ENCODE assay signal across 8 cellular contexts in the genomic region with DNA sequence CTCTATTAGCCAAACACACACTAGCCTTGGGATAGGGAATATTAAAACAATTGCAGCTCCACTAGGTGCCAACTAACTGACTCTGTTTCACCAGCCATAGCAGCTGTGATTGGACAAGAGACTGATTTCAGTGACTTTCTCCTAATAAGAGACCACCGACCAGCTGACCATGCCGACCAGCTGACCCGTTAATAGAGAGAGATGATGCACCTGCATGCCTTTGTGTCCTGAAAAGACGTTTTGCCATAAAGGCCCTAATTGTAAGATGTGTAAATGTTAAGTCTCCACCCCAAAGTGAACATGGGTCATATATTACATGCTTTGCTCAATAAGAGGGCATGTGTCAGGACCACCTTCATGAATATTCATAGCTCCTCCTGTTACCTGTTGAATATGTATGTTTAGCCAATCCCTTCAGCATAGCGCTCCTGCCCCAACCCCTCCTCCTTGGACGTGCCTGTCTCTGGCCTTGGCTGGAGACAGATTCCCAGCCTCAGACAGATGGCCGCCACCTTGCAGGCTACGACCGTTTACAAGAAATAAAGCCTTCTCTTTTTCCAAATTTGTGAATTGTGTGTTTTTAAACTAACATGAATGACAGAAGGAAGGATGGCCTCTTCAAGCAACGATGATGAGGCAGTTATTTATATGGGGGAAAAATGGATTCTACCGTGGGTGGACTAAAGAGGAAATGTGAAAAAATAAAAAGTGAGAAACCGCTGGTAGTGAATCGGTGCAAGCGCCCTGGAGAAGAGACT. TPM values are rescaled to one million over a fixed set of nuclear protein-coding genes. Genes with fewer than 3 reads are reported as not detected.
DNase-seq lines count a peak whose midpoint lies in the region; ATAC-seq and TF ChIP-seq lines count a peak whose summit lies in the region.

No MANE protein-coding gene starts in this region.

- peaks cover 29% of the 10 kb centered on the region for H3K79me1 ChIP-seq in mesenchymal stem cell (replicated peaks; ENCODE audit: low read length, poor library complexity, severe bottlenecking)

- H2BK5ac ChIP-seq in mesenchymal stem cell (ENCODE audit: low read depth, low read length, poor library complexity, severe bottlenecking): no peak overlapping the region

- peaks cover 23% of the 10 kb centered on the region for H3K4me1 ChIP-seq in mesenchymal stem cell (ENCODE audit: control insufficient read depth, insufficient read depth, low read depth, low read length)

- H3K4ac ChIP-seq in mesenchymal stem cell (ENCODE audit: low read depth in 1 of 2, low read length in 2 of 2): no peak overlapping the region

- no peak overlapping the region for H2BK120ac ChIP-seq in mesenchymal stem cell (ENCODE audit: low read depth, low read length)

- H3K27me3 Mint-ChIP-seq in central memory CD8-positive, alpha-beta T cell: no peaks in the 10 kb centered on the region
- no peaks in the 10 kb centered on the region for H3K27me3 Mint-ChIP-seq in type B pancreatic cell

- H4K91ac ChIP-seq in mesenchymal stem cell (ENCODE audit: low read length): no peak overlapping the region

- no peak overlapping the region for H2AK5ac ChIP-seq in mesenchymal stem cell (ENCODE audit: low read length, severe bottlenecking)

- peaks cover 18 to 26% of the 10 kb centered on the region in 2 experiments for H3K36me3 ChIP-seq in mesenchymal stem cell (ENCODE audit: control insufficient read depth in 1 of 2, insufficient read depth in 2 of 2, low read depth in 1 of 2, low read length in 2 of 2)

- ATAC-seq in central memory CD8-positive, alpha-beta T cell (replicated peaks; ENCODE audit: extremely low read depth, poor library complexity, severe bottlenecking): no peak
- ATAC-seq in HG03039 (IDR thresholded peaks at IDR 0.05; ENCODE audit: unreplicated experiment) (no peak), HG03354 (IDR thresholded peaks at IDR 0.05; ENCODE audit: poor library complexity, severe bottlenecking, unreplicated experiment) (no peak)

- no peak overlapping the region for H3K18ac ChIP-seq in mesenchymal stem cell (ENCODE audit: low read depth in 1 of 2, low read length in 2 of 2)

- H3K4me3 Mint-ChIP-seq in central memory CD8-positive, alpha-beta T cell: peak overlapping the region; percentile 88
- peak overlapping the region; percentile 91 for H3K4me3 Mint-ChIP-seq in type B pancreatic cell

- TF ChIP-seq CTCF in type B pancreatic cell (conservative IDR thresholded peaks at IDR 0.05): no peak

- H3K27ac Mint-ChIP-seq in central memory CD8-positive, alpha-beta T cell (ENCODE audit: low read depth): peak overlapping the region; percentile 75
- H3K27ac Mint-ChIP-seq in type B pancreatic cell: peak overlapping the region; percentile 86

- H3K36me3 Mint-ChIP-seq in central memory CD8-positive, alpha-beta T cell (ENCODE audit: insufficient read depth): peaks cover 27% of the 10 kb centered on the region
- H3K36me3 Mint-ChIP-seq in type B pancreatic cell: peaks cover 12% of the 10 kb centered on the region

- H2BK15ac ChIP-seq in mesenchymal stem cell (ENCODE audit: low read depth, poor library complexity, severe bottlenecking): no peak overlapping the region

- H3K9me3 Mint-ChIP-seq in central memory CD8-positive, alpha-beta T cell: no peaks in the 10 kb centered on the region
- no peaks in the 10 kb centered on the region for H3K9me3 Mint-ChIP-seq in type B pancreatic cell

- H3K9ac ChIP-seq in mesenchymal stem cell (ENCODE audit: low read length): peak overlapping the region; percentile 80

- H3K4me2 ChIP-seq in mesenchymal stem cell (ENCODE audit: low read length, poor library complexity, severe bottlenecking): no peak overlapping the region

- H2BK12ac ChIP-seq in mesenchymal stem cell (ENCODE audit: low read length in 2 of 2): no peak overlapping the region

- H3K27me3 ChIP-seq in mesenchymal stem cell (ENCODE audit: control insufficient read depth in 1 of 2, insufficient read depth in 1 of 2, low read length in 2 of 2): no peaks in the 10 kb centered on the region

- peak; percentile 62 for DNase-seq in ELF-1 (ENCODE audit: low read depth, low spot score)
- peak; percentile 41 for DNase-seq in NCI-H510A (lab: John Stamatoyannopoulos, UW)
- no peak for DNase-seq in central memory CD8-positive, alpha-beta T cell (ENCODE audit: low spot score in 2 of 2)
- no peak for DNase-seq in mesenchymal stem cell
- no peak for DNase-seq in type B pancreatic cell (ENCODE audit: extremely low spot score, unreplicated experiment)
- DNase-seq in activated CD4-positive, CD25-positive, alpha-beta regulatory T cell (lab: John Stamatoyannopoulos, UW): no peak

- H2AFZ ChIP-seq in mesenchymal stem cell (ENCODE audit: low read depth, low read length): no peak overlapping the region

- no peak overlapping the region for H3K27ac ChIP-seq in mesenchymal stem cell (ENCODE audit: low read length, poor library complexity, severe bottlenecking)

- peak overlapping the region; percentile 66 for H4K8ac ChIP-seq in mesenchymal stem cell (ENCODE audit: low read length)

- 77% methylated on average over 14 of the region's 14 CpGs for WGBS in mesenchymal stem cell

- H3K4me1 Mint-ChIP-seq in central memory CD8-positive, alpha-beta T cell: peaks cover 67% of the 10 kb centered on the region
- H3K4me1 Mint-ChIP-seq in type B pancreatic cell (ENCODE audit: unreplicated experiment): peaks cover 38% of the 10 kb centered on the region

- no peak overlapping the region for H3K14ac ChIP-seq in mesenchymal stem cell (ENCODE audit: low read length in 2 of 2)

- H3K9me3 ChIP-seq in mesenchymal stem cell (ENCODE audit: control insufficient read depth, low read length): no peaks in the 10 kb centered on the region

- no peak overlapping the region for H3K23ac ChIP-seq in mesenchymal stem cell (ENCODE audit: low read length in 2 of 2)

- H3K4me3 ChIP-seq in mesenchymal stem cell (ENCODE audit: insufficient read depth in 1 of 2, low read depth in 1 of 2, low read length in 2 of 2): peak overlapping the region in 1 of 2 experiments; percentile 94

RNA-seq across cellular contexts. Expression of gene NADSYN1, which starts 1.2 kb away (rescaled TPM):
- polyA plus RNA-seq in mesenchymal stem cell (2013, experiment 1 of 2): 42.5 TPM
- polyA plus RNA-seq in mesenchymal stem cell (2013, experiment 2 of 2): 39.8 TPM
- total RNA-seq in type B pancreatic cell (ENCODE audit: low replicate concordance): 66.6 and 96.7 TPM in 2 replicates

RNA-seq across cellular contexts. Expression of gene DHCR7, which starts 3.6 kb away (rescaled TPM):
- 307 TPM for polyA plus RNA-seq in mesenchymal stem cell (2013, experiment 1 of 2)
- 298 TPM for polyA plus RNA-seq in mesenchymal stem cell (2013, experiment 2 of 2)
- total RNA-seq in type B pancreatic cell (ENCODE audit: low replicate concordance): 97.0 and 99.1 TPM in 2 replicates

Comparison
In these comparisons a context has a peak if more than half of its experiments do, and no peak if none do; other contexts are left out.
1. DNase-seq: peak in ELF-1 (single experiment) and NCI-H510A (single experiment); none in central memory CD8-positive, alpha-beta T cell (0 of 2), mesenchymal stem cell (single experiment), type B pancreatic cell (single experiment) and activated CD4-positive, CD25-positive, alpha-beta regulatory T cell (0 of 4).